25 cellular contexts compared by ENCODE assay signal in genomic region chr21:44534688-44535087, GRCh38. TPM values are rescaled to one million over a fixed set of nuclear protein-coding genes. Genes with fewer than 3 reads are reported as not detected.
A peak's percentile ranks its signal among the peaks of the same experiment; 100 is the strongest.
DNase-seq lines count a peak whose midpoint lies in the region; ATAC-seq and TF ChIP-seq lines count a peak whose summit lies in the region.
"Had no signal": no experiment of that assay in that cellular context is flagged by ENCODE, and none has a peak within 500 bp of the region (broad histone marks: within the 10 kb centered on the region; RNA-seq: fewer than 3 reads in every experiment).

No MANE protein-coding gene starts in this region.

- POLR2A ChIA-PET in activated CD4-positive, alpha-beta memory T cell treated with anti-CD3 and anti-CD28 coated beads for 36 hours (lab: Charles Lee) = no interaction called here
- POLR2A ChIA-PET in activated CD4-positive, alpha-beta memory T cell treated with anti-CD3 and anti-CD28 coated beads, Interleukin-2, amount 10 ng/mL, durations not matched to agents 7 days and 5 days (lab: Charles Lee) = no interaction called here

- H3K27me3 ChIP-seq in right atrium auricular region = no peaks in the 10 kb centered on the region

- DNase-seq in activated CD4-positive, alpha-beta memory T cell treated with anti-CD3 and anti-CD28 coated beads for 36 hours = peak; percentile 23
- no peak for DNase-seq in activated CD4-positive, alpha-beta memory T cell treated with anti-CD3 and anti-CD28 coated beads, Interleukin-2, amount 10 ng/mL, durations not matched to agents 7 days and 5 days
- DNase-seq in Right ventricle myocardium superior = peak; percentile 27
- DNase-seq in right atrium auricular region (ENCODE audit: low spot score) = no peak
- no peak for DNase-seq in progenitor cell of endocrine pancreas (ENCODE audit: low spot score, unreplicated experiment)
- DNase-seq in cerebellum (ENCODE audit: low spot score) = no peak
- DNase-seq: CD4-positive, CD25-positive, alpha-beta regulatory T cell; COR-L47; DMS 273 treated with DMSO at 0.1 percent for 48 hours; DND-41; HCEC 1CT; IMR-90; NCI-H1092 treated with DMSO at 0.1 percent for 48 hours; NCI-H146; NCI-H2029 treated with DMSO at 0.1 percent for 48 hours; NCI-H2171; NCI-H526; PC-9 had no signal

- ATAC-seq in Right ventricle myocardium superior (ENCODE audit: poor library complexity) (no peak), GM21423 (IDR thresholded peaks at IDR 0.05; ENCODE audit: unreplicated experiment) (no peak)

- no peak overlapping the region for H3K27ac Mint-ChIP-seq in activated CD4-positive, alpha-beta memory T cell treated with anti-CD3 and anti-CD28 coated beads for 36 hours
- no peak overlapping the region for H3K27ac Mint-ChIP-seq in activated CD4-positive, alpha-beta memory T cell treated with anti-CD3 and anti-CD28 coated beads, Interleukin-2, amount 10 ng/mL, durations not matched to agents 7 days and 5 days
- H3K27ac Mint-ChIP-seq in progenitor cell of endocrine pancreas = peak overlapping the region; percentile 59
- H3K27ac Mint-ChIP-seq: GM23338 had no signal

- no peaks in the 10 kb centered on the region for H3K4me1 ChIP-seq in right atrium auricular region
- H3K4me1 ChIP-seq: BE2C had no signal

- CTCF ChIA-PET in activated CD4-positive, alpha-beta memory T cell treated with anti-CD3 and anti-CD28 coated beads for 36 hours (lab: Charles Lee) = no interaction called here
- CTCF ChIA-PET in activated CD4-positive, alpha-beta memory T cell treated with anti-CD3 and anti-CD28 coated beads, Interleukin-2, amount 10 ng/mL, durations not matched to agents 7 days and 5 days (lab: Charles Lee) = no interaction called here

- TF ChIP-seq CTCF in right atrium auricular region (IDR thresholded peaks at IDR 0.05) = no peak
- no peak for TF ChIP-seq CTCF in progenitor cell of endocrine pancreas (IDR thresholded peaks at IDR 0.05; ENCODE audit: unreplicated experiment)

- H3K4me3 ChIP-seq in right atrium auricular region = no peak overlapping the region
- H3K4me3 ChIP-seq: GM23338, PC-9 had no signal

- no peak overlapping the region for H3K27ac ChIP-seq in right atrium auricular region
- H3K27ac ChIP-seq: PC-9, RWPE1 had no signal

- no peaks in the 10 kb centered on the region for H3K27me3 Mint-ChIP-seq in activated CD4-positive, alpha-beta memory T cell treated with anti-CD3 and anti-CD28 coated beads for 36 hours
- peaks cover 2% of the 10 kb centered on the region for H3K27me3 Mint-ChIP-seq in activated CD4-positive, alpha-beta memory T cell treated with anti-CD3 and anti-CD28 coated beads, Interleukin-2, amount 10 ng/mL, durations not matched to agents 7 days and 5 days
- peaks cover 4% of the 10 kb centered on the region for H3K27me3 Mint-ChIP-seq in progenitor cell of endocrine pancreas
- H3K27me3 Mint-ChIP-seq: CD4-positive, CD25-positive, alpha-beta regulatory T cell had no signal

- no peak overlapping the region for H3K4me3 Mint-ChIP-seq in activated CD4-positive, alpha-beta memory T cell treated with anti-CD3 and anti-CD28 coated beads for 36 hours
- H3K4me3 Mint-ChIP-seq in activated CD4-positive, alpha-beta memory T cell treated with anti-CD3 and anti-CD28 coated beads, Interleukin-2, amount 10 ng/mL, durations not matched to agents 7 days and 5 days = no peak overlapping the region
- no peak overlapping the region for H3K4me3 Mint-ChIP-seq in progenitor cell of endocrine pancreas (ENCODE audit: low read depth)
- H3K4me3 Mint-ChIP-seq: CD4-positive, CD25-positive, alpha-beta regulatory T cell; GM23338 had no signal

- no peaks in the 10 kb centered on the region for H3K4me1 Mint-ChIP-seq in activated CD4-positive, alpha-beta memory T cell treated with anti-CD3 and anti-CD28 coated beads for 36 hours (ENCODE audit: low read depth)
- H3K4me1 Mint-ChIP-seq in activated CD4-positive, alpha-beta memory T cell treated with anti-CD3 and anti-CD28 coated beads, Interleukin-2, amount 10 ng/mL, durations not matched to agents 7 days and 5 days = no peaks in the 10 kb centered on the region
- H3K4me1 Mint-ChIP-seq in progenitor cell of endocrine pancreas (ENCODE audit: low read depth) = no peaks in the 10 kb centered on the region

- no peaks in the 10 kb centered on the region for H3K36me3 Mint-ChIP-seq in activated CD4-positive, alpha-beta memory T cell treated with anti-CD3 and anti-CD28 coated beads for 36 hours
- no peaks in the 10 kb centered on the region for H3K36me3 Mint-ChIP-seq in activated CD4-positive, alpha-beta memory T cell treated with anti-CD3 and anti-CD28 coated beads, Interleukin-2, amount 10 ng/mL, durations not matched to agents 7 days and 5 days (ENCODE audit: low read depth)
- no peaks in the 10 kb centered on the region for H3K36me3 Mint-ChIP-seq in progenitor cell of endocrine pancreas (ENCODE audit: insufficient read depth)
- H3K36me3 Mint-ChIP-seq: CD4-positive, CD25-positive, alpha-beta regulatory T cell had no signal

- H3K36me3 ChIP-seq in right atrium auricular region = no peaks in the 10 kb centered on the region
- H3K36me3 ChIP-seq: BE2C had no signal

- no peaks in the 10 kb centered on the region for H3K9me3 Mint-ChIP-seq in activated CD4-positive, alpha-beta memory T cell treated with anti-CD3 and anti-CD28 coated beads for 36 hours
- peaks cover 2% of the 10 kb centered on the region for H3K9me3 Mint-ChIP-seq in activated CD4-positive, alpha-beta memory T cell treated with anti-CD3 and anti-CD28 coated beads, Interleukin-2, amount 10 ng/mL, durations not matched to agents 7 days and 5 days
- no peaks in the 10 kb centered on the region for H3K9me3 Mint-ChIP-seq in progenitor cell of endocrine pancreas (ENCODE audit: low read depth)

- no peaks in the 10 kb centered on the region for H3K9me3 ChIP-seq in right atrium auricular region
- H3K9me3 ChIP-seq: BE2C had no signal

- intact Hi-C loops in activated CD4-positive, alpha-beta memory T cell treated with anti-CD3 and anti-CD28 coated beads for 36 hours (cut with micrococcal nuclease) = no loop called here
- intact Hi-C loops in Right ventricle myocardium superior (cut with DNase I) = no loop called here

RNA-seq across cellular contexts. Expression of gene KRTAP10-1, which starts 5.3 kb away (rescaled TPM):
- total RNA-seq in activated CD4-positive, alpha-beta memory T cell treated with anti-CD3 and anti-CD28 coated beads for 36 hours = not detected
- total RNA-seq in activated CD4-positive, alpha-beta memory T cell treated with anti-CD3 and anti-CD28 coated beads, Interleukin-2, amount 10 ng/mL, durations not matched to agents 7 days and 5 days = not detected
- total RNA-seq in Right ventricle myocardium superior (not detected), right atrium auricular region (not detected), progenitor cell of endocrine pancreas (not detected in 2 replicates), cerebellum (not detected)
- total RNA-seq: A172; CD4-positive, CD25-positive, alpha-beta regulatory T cell; G401; GM23338; IMR-90; MCF 10A; PC-9 had no signal

RNA-seq across cellular contexts. Expression of gene KRTAP10-2, which starts 16.6 kb away (rescaled TPM):
- total RNA-seq in activated CD4-positive, alpha-beta memory T cell treated with anti-CD3 and anti-CD28 coated beads for 36 hours = not detected
- not detected for total RNA-seq in activated CD4-positive, alpha-beta memory T cell treated with anti-CD3 and anti-CD28 coated beads, Interleukin-2, amount 10 ng/mL, durations not matched to agents 7 days and 5 days
- total RNA-seq in Right ventricle myocardium superior = not detected
- not detected for total RNA-seq in right atrium auricular region
- not detected in 2 replicates for total RNA-seq in progenitor cell of endocrine pancreas
- not detected for total RNA-seq in cerebellum
- total RNA-seq: A172; CD4-positive, CD25-positive, alpha-beta regulatory T cell; G401; GM23338; IMR-90; MCF 10A; PC-9 had no signal

RNA-seq across cellular contexts. Expression of gene KRTAP10-3, which starts 23.9 kb away (rescaled TPM):
- not detected for total RNA-seq in activated CD4-positive, alpha-beta memory T cell treated with anti-CD3 and anti-CD28 coated beads for 36 hours
- total RNA-seq in activated CD4-positive, alpha-beta memory T cell treated with anti-CD3 and anti-CD28 coated beads, Interleukin-2, amount 10 ng/mL, durations not matched to agents 7 days and 5 days = not detected
- total RNA-seq in Right ventricle myocardium superior (not detected), right atrium auricular region (not detected), progenitor cell of endocrine pancreas (not detected in 2 replicates), cerebellum (not detected)
- total RNA-seq: A172; CD4-positive, CD25-positive, alpha-beta regulatory T cell; G401; GM23338; IMR-90; MCF 10A; PC-9 had no signal

RNA-seq across cellular contexts. Expression of gene KRTAP10-4, which starts 38.8 kb away (rescaled TPM):
- total RNA-seq in activated CD4-positive, alpha-beta memory T cell treated with anti-CD3 and anti-CD28 coated beads for 36 hours = not detected
- total RNA-seq in activated CD4-positive, alpha-beta memory T cell treated with anti-CD3 and anti-CD28 coated beads, Interleukin-2, amount 10 ng/mL, durations not matched to agents 7 days and 5 days = not detected
- not detected for total RNA-seq in Right ventricle myocardium superior
- not detected for total RNA-seq in right atrium auricular region
- not detected in 2 replicates for total RNA-seq in progenitor cell of endocrine pancreas
- not detected for total RNA-seq in cerebellum
- total RNA-seq: A172; CD4-positive, CD25-positive, alpha-beta regulatory T cell; G401; GM23338; IMR-90; MCF 10A; PC-9 had no signal

RNA-seq across cellular contexts. Expression of gene KRTAP10-5, which starts 45.7 kb away (rescaled TPM):
- total RNA-seq in activated CD4-positive, alpha-beta memory T cell treated with anti-CD3 and anti-CD28 coated beads for 36 hours = not detected
- not detected for total RNA-seq in activated CD4-positive, alpha-beta memory T cell treated with anti-CD3 and anti-CD28 coated beads, Interleukin-2, amount 10 ng/mL, durations not matched to agents 7 days and 5 days
- total RNA-seq in Right ventricle myocardium superior (not detected), right atrium auricular region (not detected), progenitor cell of endocrine pancreas (not detected in 2 replicates), cerebellum (not detected)
- total RNA-seq: A172; CD4-positive, CD25-positive, alpha-beta regulatory T cell; G401; GM23338; IMR-90; MCF 10A; PC-9 had no signal

Comparison
In these comparisons a context has a peak if more than half of its experiments do, and no peak if none do; other contexts are left out.
1. DNase-seq: peak in activated CD4-positive, alpha-beta memory T cell treated with anti-CD3 and anti-CD28 coated beads for 36 hours (single experiment) and Right ventricle myocardium superior (single experiment); none in activated CD4-positive, alpha-beta memory T cell treated with anti-CD3 and anti-CD28 coated beads, Interleukin-2, amount 10 ng/mL, durations not matched to agents 7 days and 5 days (single experiment), right atrium auricular region (single experiment), progenitor cell of endocrine pancreas (single experiment) and cerebellum (single experiment).